Comparison of ENCODE assay signal across 8 cellular contexts in genomic region chr13:114043421-114044053, GRCh38.
DNase-seq lines count a peak whose midpoint lies in the region; ATAC-seq and TF ChIP-seq lines count a peak whose summit lies in the region.

No MANE protein-coding gene starts in this region.

- intact Hi-C loops in left colon (cut with DNase I, micrococcal nuclease): no loop called here

- no peaks in the 10 kb centered on the region for H3K9me3 ChIP-seq in MG63

- POLR2A ChIA-PET in activated naive CD8-positive, alpha-beta T cell treated with anti-CD3 and anti-CD28 coated beads, Interleukin-2, amount 10 ng/mL, durations not matched to agents 7 days and 5 days (lab: Charles Lee): no interaction called here

- H3K4me1 Mint-ChIP-seq in activated naive CD8-positive, alpha-beta T cell treated with anti-CD3 and anti-CD28 coated beads, Interleukin-2, amount 10 ng/mL, durations not matched to agents 7 days and 5 days: peaks cover 6% of the 10 kb centered on the region

- no peaks in the 10 kb centered on the region for H3K9me3 Mint-ChIP-seq in activated naive CD8-positive, alpha-beta T cell treated with anti-CD3 and anti-CD28 coated beads, Interleukin-2, amount 10 ng/mL, durations not matched to agents 7 days and 5 days

- H3K27me3 Mint-ChIP-seq in activated naive CD8-positive, alpha-beta T cell treated with anti-CD3 and anti-CD28 coated beads, Interleukin-2, amount 10 ng/mL, durations not matched to agents 7 days and 5 days: no peaks in the 10 kb centered on the region

- peaks cover 7% of the 10 kb centered on the region for H3K36me3 Mint-ChIP-seq in activated naive CD8-positive, alpha-beta T cell treated with anti-CD3 and anti-CD28 coated beads, Interleukin-2, amount 10 ng/mL, durations not matched to agents 7 days and 5 days

- no peaks in the 10 kb centered on the region for H3K27me3 ChIP-seq in MG63

- peak overlapping the region; percentile 12; the same call in 1 of the 2 replicates for H3K4me3 ChIP-seq in MG63

- no peak for TF ChIP-seq POLR2A in GM18505 (IDR thresholded peaks at IDR 0.05; ENCODE audit: borderline replicate concordance, extremely low read depth, insufficient read depth, insufficient read length)

- DNase-seq in GM03348 (ENCODE audit: low spot score) (peak; percentile 82), MG63 (peak; percentile 94), left colon (peak; percentile 48 to 52), NCI-H2081 treated with DMSO at 0.1 percent for 48 hours (lab: John Stamatoyannopoulos, UW) (no peak)
- DNase-seq in activated naive CD8-positive, alpha-beta T cell treated with anti-CD3 and anti-CD28 coated beads, Interleukin-2, amount 10 ng/mL, durations not matched to agents 7 days and 5 days: no peak

- H3K36me3 ChIP-seq in MG63: peaks cover 19% of the 10 kb centered on the region

- no peak overlapping the region for H3K27ac Mint-ChIP-seq in activated naive CD8-positive, alpha-beta T cell treated with anti-CD3 and anti-CD28 coated beads, Interleukin-2, amount 10 ng/mL, durations not matched to agents 7 days and 5 days

- H3K4me3 Mint-ChIP-seq in activated naive CD8-positive, alpha-beta T cell treated with anti-CD3 and anti-CD28 coated beads, Interleukin-2, amount 10 ng/mL, durations not matched to agents 7 days and 5 days: no peak overlapping the region

- ATAC-seq in activated naive CD8-positive, alpha-beta T cell treated with anti-CD3 and anti-CD28 coated beads, Interleukin-2, amount 10 ng/mL, durations not matched to agents 7 days and 5 days (ENCODE audit: low read depth): peak; percentile 24
- ATAC-seq in left colon (peak; percentile 30), GM18517 (IDR thresholded peaks at IDR 0.05; ENCODE audit: unreplicated experiment) (no peak), GM19452 (IDR thresholded peaks at IDR 0.05; ENCODE audit: unreplicated experiment) (no peak), GM18505 (IDR thresholded peaks at IDR 0.05; ENCODE audit: unreplicated experiment) (no peak)

Comparison
In these comparisons a context has a peak if more than half of its experiments do, and no peak if none do; other contexts are left out.
1. DNase-seq: peak in GM03348 (single experiment), MG63 (single experiment) and left colon (2 of 2); none in activated naive CD8-positive, alpha-beta T cell treated with anti-CD3 and anti-CD28 coated beads, Interleukin-2, amount 10 ng/mL, durations not matched to agents 7 days and 5 days (single experiment) and NCI-H2081 treated with DMSO at 0.1 percent for 48 hours (single experiment).
2. ATAC-seq: peak in activated naive CD8-positive, alpha-beta T cell treated with anti-CD3 and anti-CD28 coated beads, Interleukin-2, amount 10 ng/mL, durations not matched to agents 7 days and 5 days (single experiment) and left colon (single experiment); none in GM18517 (single experiment), GM19452 (single experiment) and GM18505 (single experiment).